ENCODE assay signal across 1 cellular context in the genomic region with DNA sequence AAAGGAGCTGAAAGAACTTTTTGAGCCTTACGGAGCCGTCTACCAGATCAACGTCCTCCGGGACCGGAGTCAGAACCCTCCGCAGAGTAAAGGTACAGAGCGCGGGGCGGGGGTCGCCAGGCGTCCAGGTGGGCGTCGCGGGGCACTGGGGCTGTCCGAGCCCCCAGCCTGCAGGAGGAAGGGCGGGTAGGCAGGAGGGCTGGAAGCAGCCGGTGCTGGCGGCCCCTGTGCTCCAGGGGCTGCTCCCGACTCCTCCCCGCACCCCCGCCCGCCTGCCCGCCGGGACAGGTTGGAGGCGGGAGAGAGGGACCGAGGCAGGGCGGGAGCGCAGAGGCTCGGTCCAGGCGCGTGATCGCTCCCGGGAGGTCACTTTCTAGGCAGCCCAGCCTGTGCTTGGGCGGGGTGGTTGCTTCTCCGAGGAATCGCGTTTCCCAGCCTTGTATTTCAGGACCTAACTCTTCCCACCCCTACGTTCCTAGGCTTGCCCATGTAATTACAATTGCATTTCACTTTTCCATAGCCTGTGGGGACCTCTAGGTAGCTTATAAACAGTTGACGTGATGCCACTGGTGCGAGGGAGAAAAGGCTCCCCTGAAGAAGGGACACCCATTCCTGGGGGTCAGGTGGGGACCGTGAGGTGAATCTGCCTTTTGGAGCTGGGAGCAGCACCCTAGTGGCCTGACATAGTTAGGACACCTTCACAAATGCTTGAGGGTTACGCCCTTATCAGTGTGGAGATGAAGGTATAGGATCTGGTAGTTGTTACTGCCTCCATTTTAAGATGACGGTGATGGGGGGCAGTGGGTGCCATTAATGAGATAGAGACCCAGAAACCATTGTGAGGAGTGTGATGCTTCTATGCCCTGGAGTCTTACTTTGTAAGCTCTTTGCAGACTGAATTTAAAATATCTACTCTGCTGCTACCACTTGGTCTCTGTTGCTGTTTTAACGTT.
TF ChIP-seq lines count a peak whose summit lies in the region.

No MANE protein-coding gene starts in this region.

TF ChIP-seq in K562, 482 proteins besides CTCF, POLR2A, EP300 and RAD21 (continued from another document and continues in another):
- TF ChIP-seq, protein P1, sequence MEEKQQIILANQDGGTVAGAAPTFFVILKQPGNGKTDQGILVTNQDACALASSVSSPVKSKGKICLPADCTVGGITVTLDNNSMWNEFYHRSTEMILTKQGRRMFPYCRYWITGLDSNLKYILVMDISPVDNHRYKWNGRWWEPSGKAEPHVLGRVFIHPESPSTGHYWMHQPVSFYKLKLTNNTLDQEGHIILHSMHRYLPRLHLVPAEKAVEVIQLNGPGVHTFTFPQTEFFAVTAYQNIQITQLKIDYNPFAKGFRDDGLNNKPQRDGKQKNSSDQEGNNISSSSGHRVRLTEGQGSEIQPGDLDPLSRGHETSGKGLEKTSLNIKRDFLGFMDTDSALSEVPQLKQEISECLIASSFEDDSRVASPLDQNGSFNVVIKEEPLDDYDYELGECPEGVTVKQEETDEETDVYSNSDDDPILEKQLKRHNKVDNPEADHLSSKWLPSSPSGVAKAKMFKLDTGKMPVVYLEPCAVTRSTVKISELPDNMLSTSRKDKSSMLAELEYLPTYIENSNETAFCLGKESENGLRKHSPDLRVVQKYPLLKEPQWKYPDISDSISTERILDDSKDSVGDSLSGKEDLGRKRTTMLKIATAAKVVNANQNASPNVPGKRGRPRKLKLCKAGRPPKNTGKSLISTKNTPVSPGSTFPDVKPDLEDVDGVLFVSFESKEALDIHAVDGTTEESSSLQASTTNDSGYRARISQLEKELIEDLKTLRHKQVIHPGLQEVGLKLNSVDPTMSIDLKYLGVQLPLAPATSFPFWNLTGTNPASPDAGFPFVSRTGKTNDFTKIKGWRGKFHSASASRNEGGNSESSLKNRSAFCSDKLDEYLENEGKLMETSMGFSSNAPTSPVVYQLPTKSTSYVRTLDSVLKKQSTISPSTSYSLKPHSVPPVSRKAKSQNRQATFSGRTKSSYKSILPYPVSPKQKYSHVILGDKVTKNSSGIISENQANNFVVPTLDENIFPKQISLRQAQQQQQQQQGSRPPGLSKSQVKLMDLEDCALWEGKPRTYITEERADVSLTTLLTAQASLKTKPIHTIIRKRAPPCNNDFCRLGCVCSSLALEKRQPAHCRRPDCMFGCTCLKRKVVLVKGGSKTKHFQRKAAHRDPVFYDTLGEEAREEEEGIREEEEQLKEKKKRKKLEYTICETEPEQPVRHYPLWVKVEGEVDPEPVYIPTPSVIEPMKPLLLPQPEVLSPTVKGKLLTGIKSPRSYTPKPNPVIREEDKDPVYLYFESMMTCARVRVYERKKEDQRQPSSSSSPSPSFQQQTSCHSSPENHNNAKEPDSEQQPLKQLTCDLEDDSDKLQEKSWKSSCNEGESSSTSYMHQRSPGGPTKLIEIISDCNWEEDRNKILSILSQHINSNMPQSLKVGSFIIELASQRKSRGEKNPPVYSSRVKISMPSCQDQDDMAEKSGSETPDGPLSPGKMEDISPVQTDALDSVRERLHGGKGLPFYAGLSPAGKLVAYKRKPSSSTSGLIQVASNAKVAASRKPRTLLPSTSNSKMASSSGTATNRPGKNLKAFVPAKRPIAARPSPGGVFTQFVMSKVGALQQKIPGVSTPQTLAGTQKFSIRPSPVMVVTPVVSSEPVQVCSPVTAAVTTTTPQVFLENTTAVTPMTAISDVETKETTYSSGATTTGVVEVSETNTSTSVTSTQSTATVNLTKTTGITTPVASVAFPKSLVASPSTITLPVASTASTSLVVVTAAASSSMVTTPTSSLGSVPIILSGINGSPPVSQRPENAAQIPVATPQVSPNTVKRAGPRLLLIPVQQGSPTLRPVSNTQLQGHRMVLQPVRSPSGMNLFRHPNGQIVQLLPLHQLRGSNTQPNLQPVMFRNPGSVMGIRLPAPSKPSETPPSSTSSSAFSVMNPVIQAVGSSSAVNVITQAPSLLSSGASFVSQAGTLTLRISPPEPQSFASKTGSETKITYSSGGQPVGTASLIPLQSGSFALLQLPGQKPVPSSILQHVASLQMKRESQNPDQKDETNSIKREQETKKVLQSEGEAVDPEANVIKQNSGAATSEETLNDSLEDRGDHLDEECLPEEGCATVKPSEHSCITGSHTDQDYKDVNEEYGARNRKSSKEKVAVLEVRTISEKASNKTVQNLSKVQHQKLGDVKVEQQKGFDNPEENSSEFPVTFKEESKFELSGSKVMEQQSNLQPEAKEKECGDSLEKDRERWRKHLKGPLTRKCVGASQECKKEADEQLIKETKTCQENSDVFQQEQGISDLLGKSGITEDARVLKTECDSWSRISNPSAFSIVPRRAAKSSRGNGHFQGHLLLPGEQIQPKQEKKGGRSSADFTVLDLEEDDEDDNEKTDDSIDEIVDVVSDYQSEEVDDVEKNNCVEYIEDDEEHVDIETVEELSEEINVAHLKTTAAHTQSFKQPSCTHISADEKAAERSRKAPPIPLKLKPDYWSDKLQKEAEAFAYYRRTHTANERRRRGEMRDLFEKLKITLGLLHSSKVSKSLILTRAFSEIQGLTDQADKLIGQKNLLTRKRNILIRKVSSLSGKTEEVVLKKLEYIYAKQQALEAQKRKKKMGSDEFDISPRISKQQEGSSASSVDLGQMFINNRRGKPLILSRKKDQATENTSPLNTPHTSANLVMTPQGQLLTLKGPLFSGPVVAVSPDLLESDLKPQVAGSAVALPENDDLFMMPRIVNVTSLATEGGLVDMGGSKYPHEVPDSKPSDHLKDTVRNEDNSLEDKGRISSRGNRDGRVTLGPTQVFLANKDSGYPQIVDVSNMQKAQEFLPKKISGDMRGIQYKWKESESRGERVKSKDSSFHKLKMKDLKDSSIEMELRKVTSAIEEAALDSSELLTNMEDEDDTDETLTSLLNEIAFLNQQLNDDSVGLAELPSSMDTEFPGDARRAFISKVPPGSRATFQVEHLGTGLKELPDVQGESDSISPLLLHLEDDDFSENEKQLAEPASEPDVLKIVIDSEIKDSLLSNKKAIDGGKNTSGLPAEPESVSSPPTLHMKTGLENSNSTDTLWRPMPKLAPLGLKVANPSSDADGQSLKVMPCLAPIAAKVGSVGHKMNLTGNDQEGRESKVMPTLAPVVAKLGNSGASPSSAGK (IDR thresholded peaks at IDR 0.05) = peak; percentile 21; the same call in 1 of the 2 replicates
- TF ChIP-seq ZNF134 (CRISPR knock-in tag; conservative IDR thresholded peaks at IDR 0.05) (peak; percentile 78), KDM2B (CRISPR knock-in tag; IDR thresholded peaks at IDR 0.05) (no peak), CXXC5 (CRISPR knock-in tag; IDR thresholded peaks at IDR 0.05) (0 out of 2 replicates have a peak, but pooled peaks have one; percentile 19), TBL1XR1 (IDR thresholded peaks at IDR 0.05; ENCODE audit: low read length in 2 of 2) (no peak), HDAC6 (IDR thresholded peaks at IDR 0.05; ENCODE audit: low read depth, low read length) (no peak), ELF2 (CRISPR knock-in tag; IDR thresholded peaks at IDR 0.05) (peak; percentile 14; the same call in 1 of the 2 replicates), ZC3H4 (CRISPR knock-in tag; IDR thresholded peaks at IDR 0.05; ENCODE audit: borderline replicate concordance) (0 out of 2 replicates have a peak, but pooled peaks have one; percentile 56), PTRF (tag; IDR thresholded peaks at IDR 0.05) (no peak), ZBTB7A (IDR thresholded peaks at IDR 0.05; ENCODE audit: borderline replicate concordance, control insufficient read depth, low read depth, low read length) (peak; percentile 72; the same call in 1 of the 2 replicates), POLR2G (IDR thresholded peaks at IDR 0.05; ENCODE audit: low read depth, low read length) (peak; percentile 73), CCNT2 (IDR thresholded peaks at IDR 0.05; ENCODE audit: borderline replicate concordance, extremely low read depth, insufficient read length, low read depth, low read length) (peak; percentile 32), CTBP1 (IDR thresholded peaks at IDR 0.05; ENCODE audit: borderline replicate concordance) (peak; percentile 92), RFX5 (IDR thresholded peaks at IDR 0.05; ENCODE audit: low read depth, low read length) (no peak), FOXK1 (CRISPR knock-in tag; IDR thresholded peaks at IDR 0.05; ENCODE audit: borderline replicate concordance) (no peak), NCOA6 (IDR thresholded peaks at IDR 0.05) (no peak), TCF3 (CRISPR knock-in tag; IDR thresholded peaks at IDR 0.05) (0 out of 2 replicates have a peak, but pooled peaks have one; percentile 26), ZFX (CRISPR knock-in tag; IDR thresholded peaks at IDR 0.05) (peak; percentile 39; the same call in 1 of the 2 replicates), TAF7 (tag; IDR thresholded peaks at IDR 0.05) (0 out of 2 replicates have a peak, but pooled peaks have one; percentile 1), ZFP1 (CRISPR knock-in tag; IDR thresholded peaks at IDR 0.05) (0 out of 2 replicates have a peak, but pooled peaks have one; percentile 17), POLR2H (tag; IDR thresholded peaks at IDR 0.05; ENCODE audit: low read depth) (peak; percentile 30; the same call in 1 of the 2 replicates), NR3C1 (CRISPR knock-in tag; IDR thresholded peaks at IDR 0.05) (no peak), GABPB1 (CRISPR knock-in tag; IDR thresholded peaks at IDR 0.05) (peak; percentile 21; the same call in 1 of the 2 replicates), NR2C1 (IDR thresholded peaks at IDR 0.05) (no peak), NR2C1 (tag; IDR thresholded peaks at IDR 0.05) (0 out of 2 replicates have a peak, but pooled peaks have one; percentile 31), PHTF2 (CRISPR knock-in tag; IDR thresholded peaks at IDR 0.05) (no peak)
- TF ChIP-seq, protein P2, sequence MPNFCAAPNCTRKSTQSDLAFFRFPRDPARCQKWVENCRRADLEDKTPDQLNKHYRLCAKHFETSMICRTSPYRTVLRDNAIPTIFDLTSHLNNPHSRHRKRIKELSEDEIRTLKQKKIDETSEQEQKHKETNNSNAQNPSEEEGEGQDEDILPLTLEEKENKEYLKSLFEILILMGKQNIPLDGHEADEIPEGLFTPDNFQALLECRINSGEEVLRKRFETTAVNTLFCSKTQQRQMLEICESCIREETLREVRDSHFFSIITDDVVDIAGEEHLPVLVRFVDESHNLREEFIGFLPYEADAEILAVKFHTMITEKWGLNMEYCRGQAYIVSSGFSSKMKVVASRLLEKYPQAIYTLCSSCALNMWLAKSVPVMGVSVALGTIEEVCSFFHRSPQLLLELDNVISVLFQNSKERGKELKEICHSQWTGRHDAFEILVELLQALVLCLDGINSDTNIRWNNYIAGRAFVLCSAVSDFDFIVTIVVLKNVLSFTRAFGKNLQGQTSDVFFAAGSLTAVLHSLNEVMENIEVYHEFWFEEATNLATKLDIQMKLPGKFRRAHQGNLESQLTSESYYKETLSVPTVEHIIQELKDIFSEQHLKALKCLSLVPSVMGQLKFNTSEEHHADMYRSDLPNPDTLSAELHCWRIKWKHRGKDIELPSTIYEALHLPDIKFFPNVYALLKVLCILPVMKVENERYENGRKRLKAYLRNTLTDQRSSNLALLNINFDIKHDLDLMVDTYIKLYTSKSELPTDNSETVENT (CRISPR knock-in tag; IDR thresholded peaks at IDR 0.05) = no peak
- TF ChIP-seq, protein P3, sequence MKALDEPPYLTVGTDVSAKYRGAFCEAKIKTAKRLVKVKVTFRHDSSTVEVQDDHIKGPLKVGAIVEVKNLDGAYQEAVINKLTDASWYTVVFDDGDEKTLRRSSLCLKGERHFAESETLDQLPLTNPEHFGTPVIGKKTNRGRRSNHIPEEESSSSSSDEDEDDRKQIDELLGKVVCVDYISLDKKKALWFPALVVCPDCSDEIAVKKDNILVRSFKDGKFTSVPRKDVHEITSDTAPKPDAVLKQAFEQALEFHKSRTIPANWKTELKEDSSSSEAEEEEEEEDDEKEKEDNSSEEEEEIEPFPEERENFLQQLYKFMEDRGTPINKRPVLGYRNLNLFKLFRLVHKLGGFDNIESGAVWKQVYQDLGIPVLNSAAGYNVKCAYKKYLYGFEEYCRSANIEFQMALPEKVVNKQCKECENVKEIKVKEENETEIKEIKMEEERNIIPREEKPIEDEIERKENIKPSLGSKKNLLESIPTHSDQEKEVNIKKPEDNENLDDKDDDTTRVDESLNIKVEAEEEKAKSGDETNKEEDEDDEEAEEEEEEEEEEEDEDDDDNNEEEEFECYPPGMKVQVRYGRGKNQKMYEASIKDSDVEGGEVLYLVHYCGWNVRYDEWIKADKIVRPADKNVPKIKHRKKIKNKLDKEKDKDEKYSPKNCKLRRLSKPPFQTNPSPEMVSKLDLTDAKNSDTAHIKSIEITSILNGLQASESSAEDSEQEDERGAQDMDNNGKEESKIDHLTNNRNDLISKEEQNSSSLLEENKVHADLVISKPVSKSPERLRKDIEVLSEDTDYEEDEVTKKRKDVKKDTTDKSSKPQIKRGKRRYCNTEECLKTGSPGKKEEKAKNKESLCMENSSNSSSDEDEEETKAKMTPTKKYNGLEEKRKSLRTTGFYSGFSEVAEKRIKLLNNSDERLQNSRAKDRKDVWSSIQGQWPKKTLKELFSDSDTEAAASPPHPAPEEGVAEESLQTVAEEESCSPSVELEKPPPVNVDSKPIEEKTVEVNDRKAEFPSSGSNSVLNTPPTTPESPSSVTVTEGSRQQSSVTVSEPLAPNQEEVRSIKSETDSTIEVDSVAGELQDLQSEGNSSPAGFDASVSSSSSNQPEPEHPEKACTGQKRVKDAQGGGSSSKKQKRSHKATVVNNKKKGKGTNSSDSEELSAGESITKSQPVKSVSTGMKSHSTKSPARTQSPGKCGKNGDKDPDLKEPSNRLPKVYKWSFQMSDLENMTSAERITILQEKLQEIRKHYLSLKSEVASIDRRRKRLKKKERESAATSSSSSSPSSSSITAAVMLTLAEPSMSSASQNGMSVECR (CRISPR knock-in tag; IDR thresholded peaks at IDR 0.05) = peak; percentile 46; the same call in 1 of the 2 replicates
- TF ChIP-seq, protein P4, sequence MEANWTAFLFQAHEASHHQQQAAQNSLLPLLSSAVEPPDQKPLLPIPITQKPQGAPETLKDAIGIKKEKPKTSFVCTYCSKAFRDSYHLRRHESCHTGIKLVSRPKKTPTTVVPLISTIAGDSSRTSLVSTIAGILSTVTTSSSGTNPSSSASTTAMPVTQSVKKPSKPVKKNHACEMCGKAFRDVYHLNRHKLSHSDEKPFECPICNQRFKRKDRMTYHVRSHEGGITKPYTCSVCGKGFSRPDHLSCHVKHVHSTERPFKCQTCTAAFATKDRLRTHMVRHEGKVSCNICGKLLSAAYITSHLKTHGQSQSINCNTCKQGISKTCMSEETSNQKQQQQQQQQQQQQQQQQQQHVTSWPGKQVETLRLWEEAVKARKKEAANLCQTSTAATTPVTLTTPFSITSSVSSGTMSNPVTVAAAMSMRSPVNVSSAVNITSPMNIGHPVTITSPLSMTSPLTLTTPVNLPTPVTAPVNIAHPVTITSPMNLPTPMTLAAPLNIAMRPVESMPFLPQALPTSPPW (CRISPR knock-in tag; IDR thresholded peaks at IDR 0.05) = peak; percentile 48; the same call in 1 of the 2 replicates
- TF ChIP-seq, protein P5, sequence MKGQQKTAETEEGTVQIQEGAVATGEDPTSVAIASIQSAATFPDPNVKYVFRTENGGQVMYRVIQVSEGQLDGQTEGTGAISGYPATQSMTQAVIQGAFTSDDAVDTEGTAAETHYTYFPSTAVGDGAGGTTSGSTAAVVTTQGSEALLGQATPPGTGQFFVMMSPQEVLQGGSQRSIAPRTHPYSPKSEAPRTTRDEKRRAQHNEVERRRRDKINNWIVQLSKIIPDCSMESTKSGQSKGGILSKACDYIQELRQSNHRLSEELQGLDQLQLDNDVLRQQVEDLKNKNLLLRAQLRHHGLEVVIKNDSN (CRISPR knock-in tag; IDR thresholded peaks at IDR 0.05) = peak; percentile 71
- TF ChIP-seq, protein P6, sequence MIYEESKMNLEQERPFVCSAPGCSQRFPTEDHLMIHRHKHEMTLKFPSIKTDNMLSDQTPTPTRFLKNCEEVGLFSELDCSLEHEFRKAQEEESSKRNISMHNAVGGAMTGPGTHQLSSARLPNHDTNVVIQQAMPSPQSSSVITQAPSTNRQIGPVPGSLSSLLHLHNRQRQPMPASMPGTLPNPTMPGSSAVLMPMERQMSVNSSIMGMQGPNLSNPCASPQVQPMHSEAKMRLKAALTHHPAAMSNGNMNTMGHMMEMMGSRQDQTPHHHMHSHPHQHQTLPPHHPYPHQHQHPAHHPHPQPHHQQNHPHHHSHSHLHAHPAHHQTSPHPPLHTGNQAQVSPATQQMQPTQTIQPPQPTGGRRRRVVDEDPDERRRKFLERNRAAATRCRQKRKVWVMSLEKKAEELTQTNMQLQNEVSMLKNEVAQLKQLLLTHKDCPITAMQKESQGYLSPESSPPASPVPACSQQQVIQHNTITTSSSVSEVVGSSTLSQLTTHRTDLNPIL (CRISPR knock-in tag; IDR thresholded peaks at IDR 0.05) = 0 out of 2 replicates have a peak, but pooled peaks have one; percentile 11
